Comparison of ENCODE assay signal across 8 cellular contexts in genomic region chr7:95690367-95690947, GRCh38.
DNase-seq lines count a peak whose midpoint lies in the region; ATAC-seq, FAIRE-seq and TF ChIP-seq lines count a peak whose summit lies in the region.

No MANE protein-coding gene starts in this region.

- DNase-seq in SIG-M5 treated with dmso at 0.1 percent for 504 hours (lab: John Stamatoyannopoulos, UW; ENCODE audit: unreplicated experiment) (peak; percentile 50), SIG-M5 (lab: John Stamatoyannopoulos, UW) (no peak), H54 (ENCODE audit: insufficient read length, low spot score) (no peak), RWPE1 (ENCODE audit: low spot score) (no peak), esophagus muscularis mucosa (ENCODE audit: extremely low spot score) (no peak), naive B cell (peak; percentile 56), NCI-H226 (no peak)

- ATAC-seq in naive B cell (ENCODE audit: low read depth in 2 of 2): peak; percentile 79 to 81

- H3K36me3 Mint-ChIP-seq in naive B cell: no peaks in the 10 kb centered on the region

- peak overlapping the region; percentile 64; the same call in 1 of the 2 replicates for H2AFZ ChIP-seq in Loucy (ENCODE audit: low read length)

- H3K4me1 Mint-ChIP-seq in naive B cell: peaks cover 5 to 9% (median 8%) of the 10 kb centered on the region in 3 donors

- POLR2A ChIA-PET in RWPE1 (lab: Yijun Ruan, JAX; ENCODE audit: low non-redundant PET): interaction anchor here (0.6 kb wide), 1 partner anchor 145 kb away, joined by 13 read pairs; no protein-coding TSS in a partner anchor

- FAIRE-seq in H54 (lab: Jason Lieb, UNC): peak; percentile 93

- no peaks in the 10 kb centered on the region for H3K79me2 ChIP-seq in Loucy (ENCODE audit: insufficient read depth, low read length)

- no peaks in the 10 kb centered on the region for H4K20me1 ChIP-seq in Loucy (ENCODE audit: insufficient read depth, low read length, poor library complexity, severe bottlenecking)

- H3K9me2 ChIP-seq in Loucy (replicated peaks; ENCODE audit: low read depth, low read length): no peaks in the 10 kb centered on the region

- intact Hi-C loops in esophagus muscularis mucosa (cut with DNase I): no loop called here

- CTCF ChIA-PET in RWPE1 (lab: Yijun Ruan, JAX): interaction anchor here (0.6 to 5.9 kb wide), 27 partner anchors 9 to 1314 kb away, joined by 3 to 69 read pairs (median 4); partner anchors contain the start of genes PDK4 and PON2

- peaks cover 0 to 9% (median 8%) of the 10 kb centered on the region in 3 donors for H3K27me3 Mint-ChIP-seq in naive B cell

- H3K36me3 ChIP-seq in Loucy (ENCODE audit: insufficient read depth, low read length) (no peaks in the 10 kb centered on the region), esophagus muscularis mucosa (no peaks in the 10 kb centered on the region)

- no peaks in the 10 kb centered on the region for H3K9me3 ChIP-seq in Loucy (ENCODE audit: insufficient read depth, low read depth, low read length)
- no peaks in the 10 kb centered on the region for H3K9me3 ChIP-seq in esophagus muscularis mucosa

- no peak overlapping the region for H3K9ac ChIP-seq in Loucy (ENCODE audit: low read depth, low read length, poor library complexity, severe bottlenecking)

- H3K4me3 ChIP-seq in Loucy (ENCODE audit: low read length, poor library complexity, severe bottlenecking) (peak overlapping the region; percentile 61), esophagus muscularis mucosa (peak overlapping the region in 1 of 4 donors; percentile 19)

- H3K27me3 ChIP-seq in Loucy (ENCODE audit: insufficient read depth, low read length, poor library complexity, severe bottlenecking): no peaks in the 10 kb centered on the region
- peaks cover 0 to under 1% (median 0%) of the 10 kb centered on the region in 4 donors for H3K27me3 ChIP-seq in esophagus muscularis mucosa

- H3K4me2 ChIP-seq in Loucy (ENCODE audit: low read depth, low read length, poor library complexity, severe bottlenecking): peak overlapping the region; percentile 42

- H3K4me3 Mint-ChIP-seq in naive B cell: peak overlapping the region in 2 of 8 donors; percentile 2 to 29

- H3F3A ChIP-seq in Loucy (ENCODE audit: low read depth): no peaks in the 10 kb centered on the region

- H3K9me3 Mint-ChIP-seq in naive B cell: no peaks in the 10 kb centered on the region

- WGBS in esophagus muscularis mucosa: 6% methylated on average over 3 of the region's 3 CpGs

- H3K4me1 ChIP-seq in Loucy (ENCODE audit: insufficient read depth, low read length, poor library complexity, severe bottlenecking) (peaks cover 6% of the 10 kb centered on the region), esophagus muscularis mucosa (peaks cover 0 to 20% (median 4%) of the 10 kb centered on the region in 4 donors)

- no peak for TF ChIP-seq EP300 in esophagus muscularis mucosa (IDR thresholded peaks at IDR 0.05)

- H3K27ac Mint-ChIP-seq in naive B cell: no peak overlapping the region

- H3K27ac ChIP-seq in RWPE1 (no peak overlapping the region), esophagus muscularis mucosa (replicated peaks in 1 of 4) (no peak overlapping the region)

- peak; percentile 77 for TF ChIP-seq CTCF in Loucy (conservative IDR thresholded peaks at IDR 0.05; ENCODE audit: low read length)
- peak; percentile 79 for TF ChIP-seq CTCF in RWPE1 (conservative IDR thresholded peaks at IDR 0.05; ENCODE audit: low read depth)
- peak; percentile 61 to 68 (median 66) for TF ChIP-seq CTCF in esophagus muscularis mucosa (IDR thresholded peaks at IDR 0.05)

- TF ChIP-seq POLR2A in H54 (IDR thresholded peaks at IDR 0.05; ENCODE audit: low read depth, low read length) (no peak), esophagus muscularis mucosa (IDR thresholded peaks at IDR 0.05; ENCODE audit: low read depth) (no peak)

Comparison
In these comparisons a context has a peak if more than half of its experiments do, and no peak if none do; other contexts are left out.
1. DNase-seq: peak in SIG-M5 treated with dmso at 0.1 percent for 504 hours (single experiment) and naive B cell (single experiment); none in SIG-M5 (single experiment), H54 (single experiment), RWPE1 (single experiment), esophagus muscularis mucosa (single experiment) and NCI-H226 (single experiment).
2. Peak in every context shown above with its lines, with median percentiles within 50 percentile points of each other: CTCF ChIP-seq.